In genomic region chr1:173714441-173714758, GRCh38 we compare ENCODE assay signal across 8 cellular contexts. TPM values are rescaled to one million over a fixed set of nuclear protein-coding genes. Genes with fewer than 3 reads are reported as not detected.
DNase-seq lines count a peak whose midpoint lies in the region; ATAC-seq and TF ChIP-seq lines count a peak whose summit lies in the region.

No MANE protein-coding gene starts in this region.

- H3K27ac Mint-ChIP-seq in chondrocyte (ENCODE audit: unreplicated experiment) (peak overlapping the region; percentile 92), naive B cell (peak overlapping the region; percentile 86 to 97 (median 91))

- H3K4me2 ChIP-seq in KMS-11: peak overlapping the region; percentile 87

- H3K9me3 Mint-ChIP-seq in chondrocyte (ENCODE audit: low read depth) (no peaks in the 10 kb centered on the region), naive B cell (peaks cover 0 to 3% (median 0%) of the 10 kb centered on the region in 7 donors)

- H3K4me3 ChIP-seq in AG09309 (ENCODE audit: control insufficient read depth, low read depth, low read length) (peak overlapping the region; percentile 82), KMS-11 (IDR thresholded peaks at IDR 0.05; ENCODE audit: insufficient read depth, low read depth, low read length) (peak overlapping the region; percentile 22)

- H3K27me3 ChIP-seq in KMS-11 (ENCODE audit: insufficient read depth, low read depth): no peaks in the 10 kb centered on the region

- H3K4me1 Mint-ChIP-seq in chondrocyte (ENCODE audit: low read depth) (peaks cover 29% of the 10 kb centered on the region), naive B cell (peaks cover 11 to 32% (median 19%) of the 10 kb centered on the region in 3 donors)

- H3K79me2 ChIP-seq in KMS-11 (ENCODE audit: insufficient read depth, low read depth): peaks cover 32% of the 10 kb centered on the region

- H3K9ac ChIP-seq in KMS-11: peak overlapping the region; percentile 58; the same call in 1 of the 2 replicates

- DNase-seq in AG09309 (ENCODE audit: low read depth) (no peak), chondrocyte (ENCODE audit: low spot score) (no peak), naive B cell (no peak), NCI-H146 (lab: John Stamatoyannopoulos, UW) (no peak)

- no peaks in the 10 kb centered on the region for H3K36me3 ChIP-seq in KMS-11 (ENCODE audit: insufficient read depth)

- no peaks in the 10 kb centered on the region for H4K20me1 ChIP-seq in KMS-11 (ENCODE audit: insufficient read depth)

- peak overlapping the region; percentile 67 for H3K27ac ChIP-seq in KMS-11

- H3K27me3 Mint-ChIP-seq in chondrocyte (ENCODE audit: low read depth) (peaks cover 12% of the 10 kb centered on the region), naive B cell (peaks cover 17 to 34% (median 26%) of the 10 kb centered on the region in 3 donors)

- peak overlapping the region; percentile 89 for H3K4me3 Mint-ChIP-seq in chondrocyte (ENCODE audit: unreplicated experiment)
- H3K4me3 Mint-ChIP-seq in naive B cell: peak overlapping the region; percentile 89 to 100 (median 96)

- no peak for ATAC-seq in naive B cell (ENCODE audit: low read depth in 2 of 2)
- ATAC-seq in HG02870 (IDR thresholded peaks at IDR 0.05; ENCODE audit: unreplicated experiment): no peak
- ATAC-seq in HG03280 (IDR thresholded peaks at IDR 0.05; ENCODE audit: unreplicated experiment): no peak
- ATAC-seq in HG03095 (IDR thresholded peaks at IDR 0.05; ENCODE audit: unreplicated experiment): no peak

- H2AFZ ChIP-seq in KMS-11 (ENCODE audit: low read depth): peak overlapping the region; percentile 99

- H3K4me1 ChIP-seq in KMS-11 (ENCODE audit: low read depth, poor library complexity, severe bottlenecking): peaks cover 27% of the 10 kb centered on the region

- TF ChIP-seq CTCF in AG09309 (IDR thresholded peaks at IDR 0.05; ENCODE audit: control insufficient read depth, insufficient read depth, low read depth, low read length, missing control alignments) (no peak), KMS-11 (conservative IDR thresholded peaks at IDR 0.05; ENCODE audit: low read depth, low read length) (no peak), chondrocyte (IDR thresholded peaks at IDR 0.05) (no peak)

- H3K36me3 Mint-ChIP-seq in chondrocyte (ENCODE audit: low read depth) (no peaks in the 10 kb centered on the region), naive B cell (no peaks in the 10 kb centered on the region)

RNA-seq across cellular contexts. Expression of gene KLHL20, which starts 0.4 kb away (rescaled TPM):
- total RNA-seq in chondrocyte: 28.5 to 34.1 TPM (median 29.2 TPM) in 3 replicates
- 10 to 100 TPM; 13.8 to 25.3 (median 20.8) TPM for polyA plus RNA-seq in naive B cell (ENCODE audit: low read depth in 6 of 6)

RNA-seq across cellular contexts. Expression of gene ANKRD45, which starts 44.7 kb away (rescaled TPM):
- 0.39 TPM in 1 of 3 replicates, not detected in the others for total RNA-seq in chondrocyte
- not detected for polyA plus RNA-seq in naive B cell (ENCODE audit: low read depth in 6 of 6)
